Comparison of ENCODE assay signal across 1 cellular context in the genomic region with DNA sequence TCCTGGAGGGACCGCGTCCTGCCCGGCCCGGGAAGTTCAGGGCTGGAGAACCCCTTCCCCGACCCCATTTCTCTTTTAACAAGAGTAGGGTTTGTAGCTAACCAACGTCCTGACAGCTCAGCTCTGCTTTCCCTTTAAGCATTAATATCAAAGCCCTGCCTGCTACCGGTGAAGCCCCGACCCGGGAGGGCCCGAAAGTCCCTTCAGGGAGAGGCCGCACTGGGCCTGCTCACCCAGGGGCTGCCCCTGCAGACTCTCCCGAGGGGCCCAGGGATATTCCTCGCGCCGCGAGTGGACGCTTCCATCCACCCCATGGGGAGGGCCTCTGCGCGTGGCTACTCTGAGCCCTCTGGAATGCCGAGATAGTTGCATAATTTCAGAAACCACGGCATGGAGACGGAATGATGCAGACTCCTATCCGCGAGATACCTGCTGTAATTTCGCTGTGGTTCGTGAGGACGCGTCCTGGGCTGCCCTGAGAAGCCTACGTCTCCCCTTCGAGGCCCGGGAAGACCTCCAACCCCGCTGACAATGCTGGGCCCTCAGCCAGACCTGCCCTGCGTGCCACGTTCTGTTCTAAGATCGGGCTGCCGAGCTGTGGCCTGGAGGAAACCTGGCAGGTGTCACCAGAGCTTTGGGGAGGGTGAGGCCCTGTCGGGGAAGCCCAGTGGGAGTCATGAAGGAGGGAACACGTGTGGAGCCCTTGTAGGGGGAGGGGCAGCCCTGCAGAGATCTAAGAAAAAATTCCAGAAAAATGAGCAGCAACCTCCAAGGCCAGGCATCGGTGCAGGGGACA.
TF ChIP-seq lines count a peak whose summit lies in the region.

No MANE protein-coding gene starts in this region.

TF ChIP-seq in HepG2, 621 proteins besides CTCF, POLR2A, EP300 and RAD21 (continued from another document and continues in another):
- TF ChIP-seq ZNF724P (CRISPR knock-in tag; IDR thresholded peaks at IDR 0.05; ENCODE audit: borderline replicate concordance) = no peak
- TF ChIP-seq TBP (CRISPR knock-in tag; IDR thresholded peaks at IDR 0.05) = no peak
- TF ChIP-seq, protein P1, sequence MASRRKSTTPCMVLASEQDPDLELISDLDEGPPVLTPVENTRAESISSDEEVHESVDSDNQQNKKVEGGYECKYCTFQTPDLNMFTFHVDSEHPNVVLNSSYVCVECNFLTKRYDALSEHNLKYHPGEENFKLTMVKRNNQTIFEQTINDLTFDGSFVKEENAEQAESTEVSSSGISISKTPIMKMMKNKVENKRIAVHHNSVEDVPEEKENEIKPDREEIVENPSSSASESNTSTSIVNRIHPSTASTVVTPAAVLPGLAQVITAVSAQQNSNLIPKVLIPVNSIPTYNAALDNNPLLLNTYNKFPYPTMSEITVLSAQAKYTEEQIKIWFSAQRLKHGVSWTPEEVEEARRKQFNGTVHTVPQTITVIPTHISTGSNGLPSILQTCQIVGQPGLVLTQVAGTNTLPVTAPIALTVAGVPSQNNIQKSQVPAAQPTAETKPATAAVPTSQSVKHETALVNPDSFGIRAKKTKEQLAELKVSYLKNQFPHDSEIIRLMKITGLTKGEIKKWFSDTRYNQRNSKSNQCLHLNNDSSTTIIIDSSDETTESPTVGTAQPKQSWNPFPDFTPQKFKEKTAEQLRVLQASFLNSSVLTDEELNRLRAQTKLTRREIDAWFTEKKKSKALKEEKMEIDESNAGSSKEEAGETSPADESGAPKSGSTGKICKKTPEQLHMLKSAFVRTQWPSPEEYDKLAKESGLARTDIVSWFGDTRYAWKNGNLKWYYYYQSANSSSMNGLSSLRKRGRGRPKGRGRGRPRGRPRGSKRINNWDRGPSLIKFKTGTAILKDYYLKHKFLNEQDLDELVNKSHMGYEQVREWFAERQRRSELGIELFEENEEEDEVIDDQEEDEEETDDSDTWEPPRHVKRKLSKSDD (CRISPR knock-in tag; IDR thresholded peaks at IDR 0.05; ENCODE audit: low read depth) = 0 out of 2 replicates have a peak, but pooled peaks have one; percentile 42
- TF ChIP-seq, protein P2, sequence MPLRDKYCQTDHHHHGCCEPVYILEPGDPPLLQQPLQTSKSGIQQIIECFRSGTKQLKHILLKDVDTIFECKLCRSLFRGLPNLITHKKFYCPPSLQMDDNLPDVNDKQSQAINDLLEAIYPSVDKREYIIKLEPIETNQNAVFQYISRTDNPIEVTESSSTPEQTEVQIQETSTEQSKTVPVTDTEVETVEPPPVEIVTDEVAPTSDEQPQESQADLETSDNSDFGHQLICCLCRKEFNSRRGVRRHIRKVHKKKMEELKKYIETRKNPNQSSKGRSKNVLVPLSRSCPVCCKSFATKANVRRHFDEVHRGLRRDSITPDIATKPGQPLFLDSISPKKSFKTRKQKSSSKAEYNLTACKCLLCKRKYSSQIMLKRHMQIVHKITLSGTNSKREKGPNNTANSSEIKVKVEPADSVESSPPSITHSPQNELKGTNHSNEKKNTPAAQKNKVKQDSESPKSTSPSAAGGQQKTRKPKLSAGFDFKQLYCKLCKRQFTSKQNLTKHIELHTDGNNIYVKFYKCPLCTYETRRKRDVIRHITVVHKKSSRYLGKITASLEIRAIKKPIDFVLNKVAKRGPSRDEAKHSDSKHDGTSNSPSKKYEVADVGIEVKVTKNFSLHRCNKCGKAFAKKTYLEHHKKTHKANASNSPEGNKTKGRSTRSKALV (CRISPR knock-in tag; IDR thresholded peaks at IDR 0.05) = peak; percentile 67; the same call in 1 of the 2 replicates
- TF ChIP-seq RFX1 (IDR thresholded peaks at IDR 0.05) = no peak
- TF ChIP-seq SUZ12 (IDR thresholded peaks at IDR 0.05; ENCODE audit: low read depth, low read length) = no peak
- no peak for TF ChIP-seq ZFP1 (CRISPR knock-in tag; IDR thresholded peaks at IDR 0.05)
- TF ChIP-seq TCF7L2 (IDR thresholded peaks at IDR 0.05; ENCODE audit: low read depth, low read length) = no peak
- no peak for TF ChIP-seq ATAD3A (CRISPR knock-in tag; IDR thresholded peaks at IDR 0.05)
- 0 out of 2 replicates have a peak, but pooled peaks have one; percentile 6 for TF ChIP-seq TMF1 (CRISPR knock-in tag; IDR thresholded peaks at IDR 0.05; ENCODE audit: low read depth)
- peak; percentile 54; the same call in 1 of the 2 replicates for TF ChIP-seq WIZ (CRISPR knock-in tag; IDR thresholded peaks at IDR 0.05)
- TF ChIP-seq POLR2G (IDR thresholded peaks at IDR 0.05; ENCODE audit: low read depth, low read length) = peak; percentile 16; the same call in 1 of the 2 replicates
- no peak for TF ChIP-seq U2AF1 (optimal IDR thresholded peaks at IDR 0.05; ENCODE audit: low read depth, low read length)
- no peak for TF ChIP-seq STAT5B (CRISPR knock-in tag; IDR thresholded peaks at IDR 0.05)
- TF ChIP-seq ZBTB20 (CRISPR knock-in tag; IDR thresholded peaks at IDR 0.05; ENCODE audit: borderline replicate concordance, low read depth) = no peak
- no peak for TF ChIP-seq CBX1 (IDR thresholded peaks at IDR 0.05; ENCODE audit: low read depth)
- 0 out of 2 replicates have a peak, but pooled peaks have one; percentile 15 for TF ChIP-seq MEIS2 (CRISPR knock-in tag; IDR thresholded peaks at IDR 0.05)
- TF ChIP-seq BORCS8-MEF2B (CRISPR knock-in tag; IDR thresholded peaks at IDR 0.05) = no peak
- no peak for TF ChIP-seq MED13 (CRISPR knock-in tag; IDR thresholded peaks at IDR 0.05)
- TF ChIP-seq ZBTB1 (CRISPR knock-in tag; IDR thresholded peaks at IDR 0.05; ENCODE audit: borderline replicate concordance) = no peak
- TF ChIP-seq ZFP36 (IDR thresholded peaks at IDR 0.05; ENCODE audit: borderline replicate concordance, low read depth, low read length, partially characterized antibody) = no peak
- TF ChIP-seq CHCHD3 (CRISPR knock-in tag; IDR thresholded peaks at IDR 0.05) = no peak; the same call in 1 of the 2 replicates
- TF ChIP-seq CBX2 (IDR thresholded peaks at IDR 0.05; ENCODE audit: low read depth, low read length) = no peak
- no peak for TF ChIP-seq CBX2 (CRISPR knock-in tag; IDR thresholded peaks at IDR 0.05; ENCODE audit: low read depth)
- TF ChIP-seq ATF1 (CRISPR knock-in tag; IDR thresholded peaks at IDR 0.05) = no peak
- no peak; the same call in 1 of the 2 replicates for TF ChIP-seq ATF7-NPFF (CRISPR knock-in tag; IDR thresholded peaks at IDR 0.05; ENCODE audit: low read depth)
- no peak for TF ChIP-seq KLF6 (CRISPR knock-in tag; IDR thresholded peaks at IDR 0.05)
- TF ChIP-seq, protein P3, sequence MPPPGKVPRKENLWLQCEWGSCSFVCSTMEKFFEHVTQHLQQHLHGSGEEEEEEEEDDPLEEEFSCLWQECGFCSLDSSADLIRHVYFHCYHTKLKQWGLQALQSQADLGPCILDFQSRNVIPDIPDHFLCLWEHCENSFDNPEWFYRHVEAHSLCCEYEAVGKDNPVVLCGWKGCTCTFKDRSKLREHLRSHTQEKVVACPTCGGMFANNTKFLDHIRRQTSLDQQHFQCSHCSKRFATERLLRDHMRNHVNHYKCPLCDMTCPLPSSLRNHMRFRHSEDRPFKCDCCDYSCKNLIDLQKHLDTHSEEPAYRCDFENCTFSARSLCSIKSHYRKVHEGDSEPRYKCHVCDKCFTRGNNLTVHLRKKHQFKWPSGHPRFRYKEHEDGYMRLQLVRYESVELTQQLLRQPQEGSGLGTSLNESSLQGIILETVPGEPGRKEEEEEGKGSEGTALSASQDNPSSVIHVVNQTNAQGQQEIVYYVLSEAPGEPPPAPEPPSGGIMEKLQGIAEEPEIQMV (CRISPR knock-in tag; IDR thresholded peaks at IDR 0.05; ENCODE audit: low read depth) = no peak
- no peak for TF ChIP-seq ZBTB8A (CRISPR knock-in tag; IDR thresholded peaks at IDR 0.05; ENCODE audit: borderline replicate concordance, low read depth)
- TF ChIP-seq, protein P4, sequence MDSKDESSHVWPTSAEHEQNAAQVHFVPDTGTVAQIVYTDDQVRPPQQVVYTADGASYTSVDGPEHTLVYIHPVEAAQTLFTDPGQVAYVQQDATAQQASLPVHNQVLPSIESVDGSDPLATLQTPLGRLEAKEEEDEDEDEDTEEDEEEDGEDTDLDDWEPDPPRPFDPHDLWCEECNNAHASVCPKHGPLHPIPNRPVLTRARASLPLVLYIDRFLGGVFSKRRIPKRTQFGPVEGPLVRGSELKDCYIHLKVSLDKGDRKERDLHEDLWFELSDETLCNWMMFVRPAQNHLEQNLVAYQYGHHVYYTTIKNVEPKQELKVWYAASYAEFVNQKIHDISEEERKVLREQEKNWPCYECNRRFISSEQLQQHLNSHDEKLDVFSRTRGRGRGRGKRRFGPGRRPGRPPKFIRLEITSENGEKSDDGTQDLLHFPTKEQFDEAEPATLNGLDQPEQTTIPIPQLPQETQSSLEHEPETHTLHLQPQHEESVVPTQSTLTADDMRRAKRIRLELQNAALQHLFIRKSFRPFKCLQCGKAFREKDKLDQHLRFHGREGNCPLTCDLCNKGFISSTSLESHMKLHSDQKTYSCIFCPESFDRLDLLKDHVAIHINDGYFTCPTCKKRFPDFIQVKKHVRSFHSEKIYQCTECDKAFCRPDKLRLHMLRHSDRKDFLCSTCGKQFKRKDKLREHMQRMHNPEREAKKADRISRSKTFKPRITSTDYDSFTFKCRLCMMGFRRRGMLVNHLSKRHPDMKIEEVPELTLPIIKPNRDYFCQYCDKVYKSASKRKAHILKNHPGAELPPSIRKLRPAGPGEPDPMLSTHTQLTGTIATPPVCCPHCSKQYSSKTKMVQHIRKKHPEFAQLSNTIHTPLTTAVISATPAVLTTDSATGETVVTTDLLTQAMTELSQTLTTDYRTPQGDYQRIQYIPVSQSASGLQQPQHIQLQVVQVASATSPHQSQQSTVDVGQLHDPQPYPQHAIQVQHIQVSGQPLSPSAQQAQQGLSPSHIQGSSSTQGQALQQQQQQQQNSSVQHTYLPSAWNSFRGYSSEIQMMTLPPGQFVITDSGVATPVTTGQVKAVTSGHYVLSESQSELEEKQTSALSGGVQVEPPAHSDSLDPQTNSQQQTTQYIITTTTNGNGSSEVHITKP (CRISPR knock-in tag; IDR thresholded peaks at IDR 0.05; ENCODE audit: low read depth) = peak; percentile 95
- TF ChIP-seq, protein P5, sequence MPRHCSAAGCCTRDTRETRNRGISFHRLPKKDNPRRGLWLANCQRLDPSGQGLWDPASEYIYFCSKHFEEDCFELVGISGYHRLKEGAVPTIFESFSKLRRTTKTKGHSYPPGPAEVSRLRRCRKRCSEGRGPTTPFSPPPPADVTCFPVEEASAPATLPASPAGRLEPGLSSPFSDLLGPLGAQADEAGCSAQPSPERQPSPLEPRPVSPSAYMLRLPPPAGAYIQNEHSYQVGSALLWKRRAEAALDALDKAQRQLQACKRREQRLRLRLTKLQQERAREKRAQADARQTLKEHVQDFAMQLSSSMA (CRISPR knock-in tag; IDR thresholded peaks at IDR 0.05) = peak; percentile 90; the same call in 1 of the 2 replicates
- TF ChIP-seq, protein P6, sequence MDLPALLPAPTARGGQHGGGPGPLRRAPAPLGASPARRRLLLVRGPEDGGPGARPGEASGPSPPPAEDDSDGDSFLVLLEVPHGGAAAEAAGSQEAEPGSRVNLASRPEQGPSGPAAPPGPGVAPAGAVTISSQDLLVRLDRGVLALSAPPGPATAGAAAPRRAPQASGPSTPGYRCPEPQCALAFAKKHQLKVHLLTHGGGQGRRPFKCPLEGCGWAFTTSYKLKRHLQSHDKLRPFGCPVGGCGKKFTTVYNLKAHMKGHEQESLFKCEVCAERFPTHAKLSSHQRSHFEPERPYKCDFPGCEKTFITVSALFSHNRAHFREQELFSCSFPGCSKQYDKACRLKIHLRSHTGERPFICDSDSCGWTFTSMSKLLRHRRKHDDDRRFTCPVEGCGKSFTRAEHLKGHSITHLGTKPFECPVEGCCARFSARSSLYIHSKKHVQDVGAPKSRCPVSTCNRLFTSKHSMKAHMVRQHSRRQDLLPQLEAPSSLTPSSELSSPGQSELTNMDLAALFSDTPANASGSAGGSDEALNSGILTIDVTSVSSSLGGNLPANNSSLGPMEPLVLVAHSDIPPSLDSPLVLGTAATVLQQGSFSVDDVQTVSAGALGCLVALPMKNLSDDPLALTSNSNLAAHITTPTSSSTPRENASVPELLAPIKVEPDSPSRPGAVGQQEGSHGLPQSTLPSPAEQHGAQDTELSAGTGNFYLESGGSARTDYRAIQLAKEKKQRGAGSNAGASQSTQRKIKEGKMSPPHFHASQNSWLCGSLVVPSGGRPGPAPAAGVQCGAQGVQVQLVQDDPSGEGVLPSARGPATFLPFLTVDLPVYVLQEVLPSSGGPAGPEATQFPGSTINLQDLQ (CRISPR knock-in tag; IDR thresholded peaks at IDR 0.05) = no peak
- no peak for TF ChIP-seq ZNF33B (CRISPR knock-in tag; IDR thresholded peaks at IDR 0.05)
- no peak for TF ChIP-seq EZH2 (conservative IDR thresholded peaks at IDR 0.05; ENCODE audit: low read depth, low read length)
- no peak for TF ChIP-seq SMAD1 (CRISPR knock-in tag; IDR thresholded peaks at IDR 0.05; ENCODE audit: borderline replicate concordance, low read depth)
- TF ChIP-seq, protein P7, sequence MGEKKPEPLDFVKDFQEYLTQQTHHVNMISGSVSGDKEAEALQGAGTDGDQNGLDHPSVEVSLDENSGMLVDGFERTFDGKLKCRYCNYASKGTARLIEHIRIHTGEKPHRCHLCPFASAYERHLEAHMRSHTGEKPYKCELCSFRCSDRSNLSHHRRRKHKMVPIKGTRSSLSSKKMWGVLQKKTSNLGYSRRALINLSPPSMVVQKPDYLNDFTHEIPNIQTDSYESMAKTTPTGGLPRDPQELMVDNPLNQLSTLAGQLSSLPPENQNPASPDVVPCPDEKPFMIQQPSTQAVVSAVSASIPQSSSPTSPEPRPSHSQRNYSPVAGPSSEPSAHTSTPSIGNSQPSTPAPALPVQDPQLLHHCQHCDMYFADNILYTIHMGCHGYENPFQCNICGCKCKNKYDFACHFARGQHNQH (CRISPR knock-in tag; IDR thresholded peaks at IDR 0.05) = no peak
- peak; percentile 64; the same call in 1 of the 2 replicates for TF ChIP-seq NCOA1 (CRISPR knock-in tag; IDR thresholded peaks at IDR 0.05)
- 0 out of 2 replicates have a peak, but pooled peaks have one; percentile 31 for TF ChIP-seq HMG20B (CRISPR knock-in tag; conservative IDR thresholded peaks at IDR 0.05)
- TF ChIP-seq CEBPG (CRISPR knock-in tag; IDR thresholded peaks at IDR 0.05) = peak; percentile 64; the same call in 1 of the 2 replicates
- no peak for TF ChIP-seq JDP2 (CRISPR knock-in tag; IDR thresholded peaks at IDR 0.05; ENCODE audit: borderline replicate concordance)
- TF ChIP-seq MBNL3 (CRISPR knock-in tag; conservative IDR thresholded peaks at IDR 0.05) = no peak
- TF ChIP-seq NFRKB (IDR thresholded peaks at IDR 0.05) = no peak
- no peak for TF ChIP-seq MEF2D (CRISPR knock-in tag; IDR thresholded peaks at IDR 0.05)
- peak; percentile 83; the same call in 1 of the 2 replicates for TF ChIP-seq NAIF1 (CRISPR knock-in tag; IDR thresholded peaks at IDR 0.05; ENCODE audit: borderline replicate concordance)
